32 cellular contexts compared by ENCODE assay signal in genomic region chr15:42903388-42904324, GRCh38. TPM values are rescaled to one million over a fixed set of nuclear protein-coding genes. Genes with fewer than 3 reads are reported as not detected.
DNase-seq lines count a peak whose midpoint lies in the region; ATAC-seq, FAIRE-seq and TF ChIP-seq lines count a peak whose summit lies in the region.
"Had no signal": no experiment of that assay in that cellular context is flagged by ENCODE, and none has a peak within 500 bp of the region (broad histone marks: within the 10 kb centered on the region; RNA-seq: fewer than 3 reads in every experiment).

No MANE protein-coding gene starts in this region.

- peak overlapping the region; percentile 60 to 73 for H3K27ac ChIP-seq in right atrium auricular region
- H3K27ac ChIP-seq in aorta (ENCODE audit: low read depth in 1 of 2, low read length in 2 of 2) = no peak overlapping the region
- H3K27ac ChIP-seq: esophagus squamous epithelium had no signal

- H3K4me3 ChIP-seq in right atrium auricular region (no peak overlapping the region), aorta (ENCODE audit: low read length in 2 of 2) (no peak overlapping the region)
- H3K4me3 ChIP-seq: dorsolateral prefrontal cortex, esophagus squamous epithelium, tibial artery had no signal

- H3K27ac Mint-ChIP-seq in chondrocyte (ENCODE audit: unreplicated experiment) = peak overlapping the region; percentile 1
- H3K27ac Mint-ChIP-seq: HFFc6; T-helper 1 cell treated with Interleukin-12 subunit alpha and Interleukin-12 subunit beta and Interleukin-4 antibody, amounts not matched to agents 30 μg/mL and 1 μg/mL, for 36 hours had no signal

- no peaks in the 10 kb centered on the region for H3K36me3 ChIP-seq in right atrium auricular region
- H3K36me3 ChIP-seq in aorta (ENCODE audit: control insufficient read depth in 1 of 2, insufficient read depth in 2 of 2, low read length in 1 of 2) = no peaks in the 10 kb centered on the region
- H3K36me3 ChIP-seq: tibial artery had no signal

- WGBS in aorta, 2 donors = 72 to 77% methylated on average over 5 of the region's 5 CpGs

- no peaks in the 10 kb centered on the region for H3K36me3 Mint-ChIP-seq in chondrocyte (ENCODE audit: low read depth)

- H3K27me3 Mint-ChIP-seq in chondrocyte (ENCODE audit: low read depth) = no peaks in the 10 kb centered on the region
- H3K27me3 Mint-ChIP-seq: brain had no signal

- H3K4me1 Mint-ChIP-seq in chondrocyte (ENCODE audit: low read depth) = peaks cover 12% of the 10 kb centered on the region

- H3K4me1 ChIP-seq in right atrium auricular region (peaks cover 0 to 12% of the 10 kb centered on the region in 2 donors), aorta (ENCODE audit: control insufficient read depth in 1 of 2, insufficient read depth in 2 of 2, low read length in 2 of 2) (no peaks in the 10 kb centered on the region)

- no peak for TF ChIP-seq CTCF in chondrocyte (IDR thresholded peaks at IDR 0.05)
- TF ChIP-seq CTCF in right atrium auricular region (IDR thresholded peaks at IDR 0.05) = no peak

- TF ChIP-seq POLR2A in H54 (IDR thresholded peaks at IDR 0.05; ENCODE audit: low read depth, low read length) = no peak

- peak; percentile 26 for ATAC-seq in aorta (ENCODE audit: low FRiP score)
- ATAC-seq: left lobe of liver, PC-3, sciatic nerve, SK-N-SH treated with all-trans-retinoic acid at 6 μM for 48 hours had no signal

- FAIRE-seq in H54 (lab: Jason Lieb, UNC) = peak; percentile 84
- FAIRE-seq: endometrium, frontal cortex had no signal

- H3K27me3 ChIP-seq in right atrium auricular region (no peaks in the 10 kb centered on the region), aorta (ENCODE audit: control insufficient read depth in 1 of 2, insufficient read depth in 2 of 2, low read length in 1 of 2) (no peaks in the 10 kb centered on the region)
- H3K27me3 ChIP-seq: dorsolateral prefrontal cortex, esophagus squamous epithelium, tibial artery had no signal

- H3K9me3 Mint-ChIP-seq in chondrocyte (ENCODE audit: low read depth) = no peaks in the 10 kb centered on the region
- H3K9me3 Mint-ChIP-seq: brain; HFFc6; T-helper 1 cell treated with Interleukin-12 subunit alpha and Interleukin-12 subunit beta and Interleukin-4 antibody, amounts not matched to agents 30 μg/mL and 1 μg/mL, for 36 hours had no signal

- H3K4me3 Mint-ChIP-seq in chondrocyte (ENCODE audit: unreplicated experiment) = no peak overlapping the region
- H3K4me3 Mint-ChIP-seq: brain; HFFc6; T-helper 1 cell treated with Interleukin-12 subunit alpha and Interleukin-12 subunit beta and Interleukin-4 antibody, amounts not matched to agents 30 μg/mL and 1 μg/mL, for 36 hours had no signal

- H3K9me3 ChIP-seq in right atrium auricular region = no peaks in the 10 kb centered on the region
- no peaks in the 10 kb centered on the region for H3K9me3 ChIP-seq in aorta (ENCODE audit: control insufficient read depth, low read length)
- H3K9me3 ChIP-seq: esophagus squamous epithelium, tibial artery had no signal

- DNase-seq in H54 (ENCODE audit: insufficient read length, low spot score) (no peak), chondrocyte (ENCODE audit: low spot score) (no peak), right atrium auricular region (ENCODE audit: low spot score) (no peak), aorta (no peak), NCI-H524 treated with DMSO at 0.1 percent for 48 hours (lab: John Stamatoyannopoulos, UW) (no peak), foreskin melanocyte (no peak)
- DNase-seq in activated CD4-positive, alpha-beta T cell treated with anti-CD3 and anti-CD28 coated beads for 1 hour = no peak
- DNase-seq: activated CD4-positive, alpha-beta T cell treated with anti-CD3 and anti-CD28 coated beads, Interleukin-2, amount 50 U/mL, for 48 hours; activated naive CD4-positive, alpha-beta T cell; C1 segment of cervical spinal cord; COR-L47; dorsolateral prefrontal cortex; esophagus squamous epithelium; HFFc6; hypothalamus; KG1; MM.1S; NCI-H1105 treated with DMSO at 0.1 percent for 48 hours; NCI-H1930; NCI-H526; NK-92 treated with Interleukin-12 subunit alpha and Interleukin-12 subunit beta, amount 100 ng/mL, for 24 hours; PC-3; posterior cingulate gyrus; stimulated activated CD4-positive, alpha-beta T cell treated with anti-CD3 and anti-CD28 coated beads, Interleukin-4, amount 100 ng/mL, for 1 hour; tibial artery had no signal

- intact Hi-C loops in aorta (cut with DNase I) = no loop called here

RNA-seq across cellular contexts. Expression of gene TTBK2, which starts 16.9 kb away (rescaled TPM):
- total RNA-seq in chondrocyte (19.7 to 29.3 TPM (median 20.5 TPM) in 3 replicates), right atrium auricular region (10 to 100 TPM; 16.3 to 19.7 TPM), aorta (10 to 100 TPM; 34.4 to 37.6 TPM)
- 10 to 100 TPM in 1 of 2 donors, 1 to 10 TPM in 1; 7.2 to 11.3 TPM for polyA plus RNA-seq in aorta

Comparison
In these comparisons a context has a peak if more than half of its experiments do, and no peak if none do; other contexts are left out.
1. H3K27ac ChIP-seq: peak in right atrium auricular region (2 of 2); none in aorta (0 of 2).